1 cellular context compared by ENCODE assay signal in the genomic region with DNA sequence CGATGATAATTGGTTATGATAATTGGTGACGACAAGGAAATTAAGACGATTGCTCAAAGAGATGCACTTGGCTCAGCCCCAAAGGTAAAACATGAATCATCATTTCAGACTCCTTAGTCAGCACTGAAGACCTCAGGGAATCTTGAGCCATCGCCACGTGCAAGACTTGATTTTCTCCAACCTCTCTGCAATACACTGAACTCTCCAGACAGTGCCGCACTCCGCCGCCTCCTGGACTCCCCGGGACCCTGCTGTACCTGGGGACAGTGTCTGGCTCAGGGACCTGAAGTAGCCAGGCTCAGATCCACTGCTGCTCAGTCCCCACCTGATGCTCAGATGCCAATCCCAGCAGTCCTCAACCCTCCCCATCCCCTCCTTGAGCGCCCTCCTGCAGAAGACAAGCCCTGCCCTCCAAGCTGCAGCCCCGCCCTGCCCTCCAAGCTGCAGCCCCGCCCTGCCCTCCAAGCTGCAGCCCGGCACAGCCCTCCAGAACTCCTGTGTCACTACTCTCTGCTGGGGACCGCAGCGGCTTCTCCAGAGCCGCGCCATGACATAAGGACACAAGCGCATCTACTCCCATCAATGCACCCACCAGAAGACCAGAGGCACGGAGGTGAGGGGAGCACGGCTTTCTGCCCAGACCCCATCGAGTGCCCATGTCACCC.
TF ChIP-seq lines count a peak whose summit lies in the region.

No MANE protein-coding gene starts in this region.

TF ChIP-seq in SK-N-SH treated with all-trans-retinoic acid at 6 μM for 48 hours, 23 proteins besides CTCF, POLR2A, EP300 and RAD21 (continued from another document):
- TF ChIP-seq TOX (CRISPR knock-in tag; IDR thresholded peaks at IDR 0.05; ENCODE audit: borderline replicate concordance) (no peak), GLIS3 (CRISPR knock-in tag; IDR thresholded peaks at IDR 0.05) (no peak), CSDC2 (CRISPR knock-in tag; IDR thresholded peaks at IDR 0.05) (no peak)
